Comparison of ENCODE assay signal across 8 cellular contexts in the genomic region with DNA sequence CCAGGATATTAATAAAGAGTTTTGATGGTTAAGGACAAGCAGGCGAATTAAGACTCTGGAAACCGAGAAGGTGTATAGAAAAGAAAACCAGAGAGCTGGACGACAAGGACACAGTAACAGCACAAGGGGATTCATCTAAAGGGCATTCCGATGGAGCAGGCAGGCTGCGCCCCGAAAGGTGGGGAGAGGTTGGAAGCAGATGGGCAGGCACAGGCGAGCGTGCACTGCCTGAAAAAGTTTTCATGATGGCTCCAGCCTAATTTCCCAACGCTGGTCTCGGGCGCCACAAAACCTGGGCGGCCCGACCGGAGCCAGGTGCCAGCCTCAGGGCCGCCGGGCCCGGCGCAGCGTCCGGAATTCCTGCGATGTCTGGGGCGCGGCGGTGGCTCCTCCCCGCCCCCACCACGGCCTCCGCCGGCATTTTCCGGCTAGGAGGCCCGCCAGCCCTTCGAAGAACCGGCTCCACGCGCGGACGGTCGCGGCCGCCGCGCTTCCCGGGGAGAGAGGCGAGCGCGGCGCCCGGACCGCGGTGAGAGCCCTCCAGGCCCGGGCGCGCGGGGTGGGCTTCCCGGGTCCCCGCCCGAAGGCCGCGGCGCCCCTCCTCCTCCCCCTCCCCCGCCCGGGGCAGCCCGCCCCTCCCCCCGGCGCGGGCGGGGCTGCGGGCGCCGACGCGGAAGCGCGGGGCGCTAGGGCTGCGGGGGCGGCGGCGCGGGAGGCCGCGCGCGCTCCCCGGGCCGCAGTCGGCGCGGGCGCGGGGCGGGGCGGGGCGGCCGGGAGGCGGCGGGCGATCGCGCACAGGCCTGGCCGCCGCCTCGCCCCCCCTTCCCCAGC. TPM values are rescaled to one million over a fixed set of nuclear protein-coding genes. Genes with fewer than 3 reads are reported as not detected.
DNase-seq lines count a peak whose midpoint lies in the region; ATAC-seq and TF ChIP-seq lines count a peak whose summit lies in the region.

No MANE protein-coding gene starts in this region.

- peak overlapping the region; percentile 59 for H2AFZ ChIP-seq in hepatocyte

- DNase-seq in HuH-7.5 (ENCODE audit: low spot score) (peak; percentile 32), T follicular helper cell (ENCODE audit: low read depth) (peak; percentile 46), anterior cingulate cortex (lab: John Stamatoyannopoulos, UW) (peak in 48 of 58 donors; percentile 12 to 83 (median 61)), hepatocyte (ENCODE audit: low spot score) (peak; percentile 89), renal cortical epithelial cell (ENCODE audit: low read depth) (peak; percentile 22), NCI-H69 (lab: John Stamatoyannopoulos, UW) (no peak)

- H3K27me3 ChIP-seq in DOHH2 (ENCODE audit: control insufficient read depth, low read length) (no peaks in the 10 kb centered on the region), hepatocyte (no peaks in the 10 kb centered on the region)

- H3K4me2 ChIP-seq in DOHH2 (ENCODE audit: low read length) (peak overlapping the region; percentile 98), hepatocyte (peak overlapping the region; percentile 85)

- H3K9me2 ChIP-seq in DOHH2 (replicated peaks; ENCODE audit: control insufficient read depth, low read length) (no peaks in the 10 kb centered on the region), hepatocyte (replicated peaks; ENCODE audit: insufficient read depth) (no peaks in the 10 kb centered on the region)

- ATAC-seq in GM21526 (IDR thresholded peaks at IDR 0.05; ENCODE audit: low FRiP score, unreplicated experiment): peak; percentile 19

- H3K4me1 ChIP-seq in DOHH2 (ENCODE audit: control insufficient read depth, low read length) (peaks cover 38% of the 10 kb centered on the region), hepatocyte (ENCODE audit: insufficient read depth) (peaks cover 29% of the 10 kb centered on the region)

- TF ChIP-seq CTCF in DOHH2 (IDR thresholded peaks at IDR 0.05; ENCODE audit: low read depth, low read length, poor library complexity, severe bottlenecking) (no peak), hepatocyte (IDR thresholded peaks at IDR 0.05; ENCODE audit: poor library complexity) (no peak)

- H3K36me3 ChIP-seq in DOHH2 (ENCODE audit: control insufficient read depth, low read length) (peaks cover 10% of the 10 kb centered on the region), hepatocyte (replicated peaks; ENCODE audit: insufficient read depth, low read depth) (no peaks in the 10 kb centered on the region)

- H3K4me3 ChIP-seq in DOHH2 (ENCODE audit: low read length) (peak overlapping the region; percentile 87), hepatocyte (peak overlapping the region; percentile 29)

- H3K27ac ChIP-seq in DOHH2 (ENCODE audit: low read depth, low read length): peak overlapping the region; percentile 59
- H3K27ac ChIP-seq in hepatocyte: peak overlapping the region; percentile 99

- peaks cover 45% of the 10 kb centered on the region for H3K79me2 ChIP-seq in DOHH2 (ENCODE audit: control insufficient read depth, low read length)
- H3K79me2 ChIP-seq in hepatocyte: peaks cover 39% of the 10 kb centered on the region

- peaks cover 9% of the 10 kb centered on the region; the same call in 1 of the 2 replicates for H3F3A ChIP-seq in DOHH2 (ENCODE audit: control insufficient read depth, insufficient read depth)

- peaks cover 28% of the 10 kb centered on the region for H4K20me1 ChIP-seq in DOHH2 (ENCODE audit: control insufficient read depth, insufficient read depth, low read depth, low read length)
- H4K20me1 ChIP-seq in hepatocyte (ENCODE audit: insufficient read depth, poor library complexity, severe bottlenecking): peaks cover 31% of the 10 kb centered on the region

- H3K9me3 ChIP-seq in DOHH2 (ENCODE audit: control insufficient read depth, insufficient read depth, low read length) (no peaks in the 10 kb centered on the region), hepatocyte (ENCODE audit: low read depth) (no peaks in the 10 kb centered on the region)

- WGBS in hepatocyte (ENCODE audit: low lambda C conversion rate, missing lambda C conversion rate): 2% methylated on average over 43 of the region's 102 CpGs

RNA-seq across cellular contexts. Expression of gene DYRK1A, which starts 0.7 kb away (rescaled TPM):
- total RNA-seq in hepatocyte (72.6 and 85.2 TPM in 2 replicates), renal cortical epithelial cell (43.8 and 76.0 TPM in 2 replicates)
- polyA plus RNA-seq in hepatocyte: 4.9 and 6.7 TPM in 2 replicates
